Comparison of ENCODE assay signal across 1 cellular context in the genomic region with DNA sequence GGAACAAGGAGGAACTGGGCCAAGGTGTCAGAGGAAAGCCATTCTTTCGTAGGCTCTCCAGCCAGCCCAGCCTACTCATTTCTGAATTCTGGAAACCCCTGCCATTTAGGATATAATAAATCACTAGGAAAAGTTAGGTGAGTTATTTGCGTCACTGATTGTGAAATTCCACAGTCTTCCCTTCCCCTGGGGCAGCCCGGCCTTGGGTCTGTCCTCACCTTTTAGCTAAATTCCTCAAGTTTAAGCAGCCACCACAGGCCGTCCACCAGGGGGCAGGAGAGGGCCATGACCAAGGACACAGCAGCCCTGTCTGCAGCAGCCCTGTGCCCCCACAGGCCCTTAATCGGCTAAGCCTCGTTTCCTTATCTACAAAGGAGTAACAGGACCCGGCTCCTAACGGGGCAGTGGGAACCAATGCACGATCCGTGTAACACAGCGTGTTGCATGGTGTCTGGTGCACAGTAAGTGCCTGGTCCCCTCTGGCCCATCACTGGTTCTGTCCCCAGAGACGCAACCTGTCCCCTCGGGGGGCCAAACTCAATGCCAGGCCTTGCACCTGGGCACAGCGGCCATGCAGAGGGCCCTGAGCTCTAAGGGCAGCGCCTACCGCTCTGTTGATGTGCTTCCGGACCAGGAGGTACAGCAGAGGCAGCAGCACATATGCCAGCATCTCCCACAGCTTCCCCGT.
TF ChIP-seq lines count a peak whose summit lies in the region.

No MANE protein-coding gene starts in this region.

TF ChIP-seq in GM12878, 131 proteins besides CTCF, POLR2A, EP300 and RAD21 (continued from another document and continues in another):
- TF ChIP-seq MEF2B (IDR thresholded peaks at IDR 0.05; ENCODE audit: partially characterized antibody, poor library complexity, severe bottlenecking) (peak; percentile 47), ESRRA (IDR thresholded peaks at IDR 0.05; ENCODE audit: low read length) (no peak), POLR2AphosphoS5 (IDR thresholded peaks at IDR 0.05; ENCODE audit: low read length) (no peak), NFXL1 (IDR thresholded peaks at IDR 0.05; ENCODE audit: borderline replicate concordance) (no peak), BRCA1 (IDR thresholded peaks at IDR 0.05; ENCODE audit: low read depth, low read length) (no peak), ZNF274 (IDR thresholded peaks at IDR 0.05; ENCODE audit: insufficient read depth, insufficient read length) (no peak), ZBED1 (IDR thresholded peaks at IDR 0.05; ENCODE audit: borderline replicate concordance) (no peak), ATF7 (IDR thresholded peaks at IDR 0.05; ENCODE audit: low read depth) (no peak), MTA3 (IDR thresholded peaks at IDR 0.05; ENCODE audit: borderline replicate concordance, low read length) (no peak), MXI1 (IDR thresholded peaks at IDR 0.05; ENCODE audit: low read depth, low read length) (no peak), MYB (IDR thresholded peaks at IDR 0.05; ENCODE audit: borderline replicate concordance, low read depth, low read length) (0 out of 2 replicates have a peak, but pooled peaks have one; percentile 28), DPF2 (IDR thresholded peaks at IDR 0.05) (no peak), KAT2A (conservative IDR thresholded peaks at IDR 0.05; ENCODE audit: control insufficient read depth, low read depth, low read length) (no peak), SP1 (IDR thresholded peaks at IDR 0.05; ENCODE audit: low read depth, low read length) (peak; percentile 12), PAX8 (IDR thresholded peaks at IDR 0.05) (no peak), BCL11A (IDR thresholded peaks at IDR 0.05; ENCODE audit: low read depth, low read length) (no peak), SIX5 (IDR thresholded peaks at IDR 0.05; ENCODE audit: low read depth, low read length, severe bottlenecking) (no peak), BMI1 (IDR thresholded peaks at IDR 0.05; ENCODE audit: borderline replicate concordance) (no peak), CBX3 (IDR thresholded peaks at IDR 0.05; ENCODE audit: borderline replicate concordance, low read depth) (no peak), SREBF2 (IDR thresholded peaks at IDR 0.05; ENCODE audit: low read length) (no peak), NR2F1 (conservative IDR thresholded peaks at IDR 0.05) (no peak; the same call in 1 of the 2 replicates), EZH2 (IDR thresholded peaks at IDR 0.05; ENCODE audit: borderline replicate concordance, control insufficient read depth, low read depth, low read length) (no peak), KDM1A (IDR thresholded peaks at IDR 0.05; ENCODE audit: borderline replicate concordance) (no peak), PAX5 (IDR thresholded peaks at IDR 0.05; ENCODE audit: borderline replicate concordance, low read depth, low read length) (no peak)
- TF ChIP-seq, protein P1, sequence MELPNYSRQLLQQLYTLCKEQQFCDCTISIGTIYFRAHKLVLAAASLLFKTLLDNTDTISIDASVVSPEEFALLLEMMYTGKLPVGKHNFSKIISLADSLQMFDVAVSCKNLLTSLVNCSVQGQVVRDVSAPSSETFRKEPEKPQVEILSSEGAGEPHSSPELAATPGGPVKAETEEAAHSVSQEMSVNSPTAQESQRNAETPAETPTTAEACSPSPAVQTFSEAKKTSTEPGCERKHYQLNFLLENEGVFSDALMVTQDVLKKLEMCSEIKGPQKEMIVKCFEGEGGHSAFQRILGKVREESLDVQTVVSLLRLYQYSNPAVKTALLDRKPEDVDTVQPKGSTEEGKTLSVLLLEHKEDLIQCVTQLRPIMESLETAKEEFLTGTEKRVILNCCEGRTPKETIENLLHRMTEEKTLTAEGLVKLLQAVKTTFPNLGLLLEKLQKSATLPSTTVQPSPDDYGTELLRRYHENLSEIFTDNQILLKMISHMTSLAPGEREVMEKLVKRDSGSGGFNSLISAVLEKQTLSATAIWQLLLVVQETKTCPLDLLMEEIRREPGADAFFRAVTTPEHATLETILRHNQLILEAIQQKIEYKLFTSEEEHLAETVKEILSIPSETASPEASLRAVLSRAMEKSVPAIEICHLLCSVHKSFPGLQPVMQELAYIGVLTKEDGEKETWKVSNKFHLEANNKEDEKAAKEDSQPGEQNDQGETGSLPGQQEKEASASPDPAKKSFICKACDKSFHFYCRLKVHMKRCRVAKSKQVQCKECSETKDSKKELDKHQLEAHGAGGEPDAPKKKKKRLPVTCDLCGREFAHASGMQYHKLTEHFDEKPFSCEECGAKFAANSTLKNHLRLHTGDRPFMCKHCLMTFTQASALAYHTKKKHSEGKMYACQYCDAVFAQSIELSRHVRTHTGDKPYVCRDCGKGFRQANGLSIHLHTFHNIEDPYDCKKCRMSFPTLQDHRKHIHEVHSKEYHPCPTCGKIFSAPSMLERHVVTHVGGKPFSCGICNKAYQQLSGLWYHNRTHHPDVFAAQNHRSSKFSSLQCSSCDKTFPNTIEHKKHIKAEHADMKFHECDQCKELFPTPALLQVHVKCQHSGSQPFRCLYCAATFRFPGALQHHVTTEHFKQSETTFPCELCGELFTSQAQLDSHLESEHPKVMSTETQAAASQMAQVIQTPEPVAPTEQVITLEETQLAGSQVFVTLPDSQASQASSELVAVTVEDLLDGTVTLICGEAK (IDR thresholded peaks at IDR 0.05; ENCODE audit: borderline replicate concordance): no peak
- TF ChIP-seq, protein P2, sequence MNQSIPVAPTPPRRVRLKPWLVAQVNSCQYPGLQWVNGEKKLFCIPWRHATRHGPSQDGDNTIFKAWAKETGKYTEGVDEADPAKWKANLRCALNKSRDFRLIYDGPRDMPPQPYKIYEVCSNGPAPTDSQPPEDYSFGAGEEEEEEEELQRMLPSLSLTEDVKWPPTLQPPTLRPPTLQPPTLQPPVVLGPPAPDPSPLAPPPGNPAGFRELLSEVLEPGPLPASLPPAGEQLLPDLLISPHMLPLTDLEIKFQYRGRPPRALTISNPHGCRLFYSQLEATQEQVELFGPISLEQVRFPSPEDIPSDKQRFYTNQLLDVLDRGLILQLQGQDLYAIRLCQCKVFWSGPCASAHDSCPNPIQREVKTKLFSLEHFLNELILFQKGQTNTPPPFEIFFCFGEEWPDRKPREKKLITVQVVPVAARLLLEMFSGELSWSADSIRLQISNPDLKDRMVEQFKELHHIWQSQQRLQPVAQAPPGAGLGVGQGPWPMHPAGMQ (IDR thresholded peaks at IDR 0.05; ENCODE audit: borderline replicate concordance): no peak
- TF ChIP-seq, protein P3, sequence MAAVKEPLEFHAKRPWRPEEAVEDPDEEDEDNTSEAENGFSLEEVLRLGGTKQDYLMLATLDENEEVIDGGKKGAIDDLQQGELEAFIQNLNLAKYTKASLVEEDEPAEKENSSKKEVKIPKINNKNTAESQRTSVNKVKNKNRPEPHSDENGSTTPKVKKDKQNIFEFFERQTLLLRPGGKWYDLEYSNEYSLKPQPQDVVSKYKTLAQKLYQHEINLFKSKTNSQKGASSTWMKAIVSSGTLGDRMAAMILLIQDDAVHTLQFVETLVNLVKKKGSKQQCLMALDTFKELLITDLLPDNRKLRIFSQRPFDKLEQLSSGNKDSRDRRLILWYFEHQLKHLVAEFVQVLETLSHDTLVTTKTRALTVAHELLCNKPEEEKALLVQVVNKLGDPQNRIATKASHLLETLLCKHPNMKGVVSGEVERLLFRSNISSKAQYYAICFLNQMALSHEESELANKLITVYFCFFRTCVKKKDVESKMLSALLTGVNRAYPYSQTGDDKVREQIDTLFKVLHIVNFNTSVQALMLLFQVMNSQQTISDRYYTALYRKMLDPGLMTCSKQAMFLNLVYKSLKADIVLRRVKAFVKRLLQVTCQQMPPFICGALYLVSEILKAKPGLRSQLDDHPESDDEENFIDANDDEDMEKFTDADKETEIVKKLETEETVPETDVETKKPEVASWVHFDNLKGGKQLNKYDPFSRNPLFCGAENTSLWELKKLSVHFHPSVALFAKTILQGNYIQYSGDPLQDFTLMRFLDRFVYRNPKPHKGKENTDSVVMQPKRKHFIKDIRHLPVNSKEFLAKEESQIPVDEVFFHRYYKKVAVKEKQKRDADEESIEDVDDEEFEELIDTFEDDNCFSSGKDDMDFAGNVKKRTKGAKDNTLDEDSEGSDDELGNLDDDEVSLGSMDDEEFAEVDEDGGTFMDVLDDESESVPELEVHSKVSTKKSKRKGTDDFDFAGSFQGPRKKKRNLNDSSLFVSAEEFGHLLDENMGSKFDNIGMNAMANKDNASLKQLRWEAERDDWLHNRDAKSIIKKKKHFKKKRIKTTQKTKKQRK (IDR thresholded peaks at IDR 0.05; ENCODE audit: low read depth, low read length): no peak
- TF ChIP-seq, protein P4, sequence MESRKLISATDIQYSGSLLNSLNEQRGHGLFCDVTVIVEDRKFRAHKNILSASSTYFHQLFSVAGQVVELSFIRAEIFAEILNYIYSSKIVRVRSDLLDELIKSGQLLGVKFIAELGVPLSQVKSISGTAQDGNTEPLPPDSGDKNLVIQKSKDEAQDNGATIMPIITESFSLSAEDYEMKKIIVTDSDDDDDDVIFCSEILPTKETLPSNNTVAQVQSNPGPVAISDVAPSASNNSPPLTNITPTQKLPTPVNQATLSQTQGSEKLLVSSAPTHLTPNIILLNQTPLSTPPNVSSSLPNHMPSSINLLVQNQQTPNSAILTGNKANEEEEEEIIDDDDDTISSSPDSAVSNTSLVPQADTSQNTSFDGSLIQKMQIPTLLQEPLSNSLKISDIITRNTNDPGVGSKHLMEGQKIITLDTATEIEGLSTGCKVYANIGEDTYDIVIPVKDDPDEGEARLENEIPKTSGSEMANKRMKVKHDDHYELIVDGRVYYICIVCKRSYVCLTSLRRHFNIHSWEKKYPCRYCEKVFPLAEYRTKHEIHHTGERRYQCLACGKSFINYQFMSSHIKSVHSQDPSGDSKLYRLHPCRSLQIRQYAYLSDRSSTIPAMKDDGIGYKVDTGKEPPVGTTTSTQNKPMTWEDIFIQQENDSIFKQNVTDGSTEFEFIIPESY (IDR thresholded peaks at IDR 0.05): no peak
- TF ChIP-seq, protein P5, sequence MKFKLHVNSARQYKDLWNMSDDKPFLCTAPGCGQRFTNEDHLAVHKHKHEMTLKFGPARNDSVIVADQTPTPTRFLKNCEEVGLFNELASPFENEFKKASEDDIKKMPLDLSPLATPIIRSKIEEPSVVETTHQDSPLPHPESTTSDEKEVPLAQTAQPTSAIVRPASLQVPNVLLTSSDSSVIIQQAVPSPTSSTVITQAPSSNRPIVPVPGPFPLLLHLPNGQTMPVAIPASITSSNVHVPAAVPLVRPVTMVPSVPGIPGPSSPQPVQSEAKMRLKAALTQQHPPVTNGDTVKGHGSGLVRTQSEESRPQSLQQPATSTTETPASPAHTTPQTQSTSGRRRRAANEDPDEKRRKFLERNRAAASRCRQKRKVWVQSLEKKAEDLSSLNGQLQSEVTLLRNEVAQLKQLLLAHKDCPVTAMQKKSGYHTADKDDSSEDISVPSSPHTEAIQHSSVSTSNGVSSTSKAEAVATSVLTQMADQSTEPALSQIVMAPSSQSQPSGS (IDR thresholded peaks at IDR 0.05; ENCODE audit: low read length): no peak
- TF ChIP-seq, protein P6, sequence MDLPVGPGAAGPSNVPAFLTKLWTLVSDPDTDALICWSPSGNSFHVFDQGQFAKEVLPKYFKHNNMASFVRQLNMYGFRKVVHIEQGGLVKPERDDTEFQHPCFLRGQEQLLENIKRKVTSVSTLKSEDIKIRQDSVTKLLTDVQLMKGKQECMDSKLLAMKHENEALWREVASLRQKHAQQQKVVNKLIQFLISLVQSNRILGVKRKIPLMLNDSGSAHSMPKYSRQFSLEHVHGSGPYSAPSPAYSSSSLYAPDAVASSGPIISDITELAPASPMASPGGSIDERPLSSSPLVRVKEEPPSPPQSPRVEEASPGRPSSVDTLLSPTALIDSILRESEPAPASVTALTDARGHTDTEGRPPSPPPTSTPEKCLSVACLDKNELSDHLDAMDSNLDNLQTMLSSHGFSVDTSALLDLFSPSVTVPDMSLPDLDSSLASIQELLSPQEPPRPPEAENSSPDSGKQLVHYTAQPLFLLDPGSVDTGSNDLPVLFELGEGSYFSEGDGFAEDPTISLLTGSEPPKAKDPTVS (IDR thresholded peaks at IDR 0.05; ENCODE audit: low read depth, low read length): no peak
- TF ChIP-seq, protein P7, sequence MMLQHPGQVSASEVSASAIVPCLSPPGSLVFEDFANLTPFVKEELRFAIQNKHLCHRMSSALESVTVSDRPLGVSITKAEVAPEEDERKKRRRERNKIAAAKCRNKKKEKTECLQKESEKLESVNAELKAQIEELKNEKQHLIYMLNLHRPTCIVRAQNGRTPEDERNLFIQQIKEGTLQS (IDR thresholded peaks at IDR 0.05; ENCODE audit: borderline replicate concordance, extremely low read depth, low read depth, low read length): no peak
- TF ChIP-seq, protein P8, sequence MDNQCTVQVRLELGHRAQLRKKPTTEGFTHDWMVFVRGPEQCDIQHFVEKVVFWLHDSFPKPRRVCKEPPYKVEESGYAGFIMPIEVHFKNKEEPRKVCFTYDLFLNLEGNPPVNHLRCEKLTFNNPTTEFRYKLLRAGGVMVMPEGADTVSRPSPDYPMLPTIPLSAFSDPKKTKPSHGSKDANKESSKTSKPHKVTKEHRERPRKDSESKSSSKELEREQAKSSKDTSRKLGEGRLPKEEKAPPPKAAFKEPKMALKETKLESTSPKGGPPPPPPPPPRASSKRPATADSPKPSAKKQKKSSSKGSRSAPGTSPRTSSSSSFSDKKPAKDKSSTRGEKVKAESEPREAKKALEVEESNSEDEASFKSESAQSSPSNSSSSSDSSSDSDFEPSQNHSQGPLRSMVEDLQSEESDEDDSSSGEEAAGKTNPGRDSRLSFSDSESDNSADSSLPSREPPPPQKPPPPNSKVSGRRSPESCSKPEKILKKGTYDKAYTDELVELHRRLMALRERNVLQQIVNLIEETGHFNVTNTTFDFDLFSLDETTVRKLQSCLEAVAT (IDR thresholded peaks at IDR 0.05): no peak
- TF ChIP-seq, protein P9, sequence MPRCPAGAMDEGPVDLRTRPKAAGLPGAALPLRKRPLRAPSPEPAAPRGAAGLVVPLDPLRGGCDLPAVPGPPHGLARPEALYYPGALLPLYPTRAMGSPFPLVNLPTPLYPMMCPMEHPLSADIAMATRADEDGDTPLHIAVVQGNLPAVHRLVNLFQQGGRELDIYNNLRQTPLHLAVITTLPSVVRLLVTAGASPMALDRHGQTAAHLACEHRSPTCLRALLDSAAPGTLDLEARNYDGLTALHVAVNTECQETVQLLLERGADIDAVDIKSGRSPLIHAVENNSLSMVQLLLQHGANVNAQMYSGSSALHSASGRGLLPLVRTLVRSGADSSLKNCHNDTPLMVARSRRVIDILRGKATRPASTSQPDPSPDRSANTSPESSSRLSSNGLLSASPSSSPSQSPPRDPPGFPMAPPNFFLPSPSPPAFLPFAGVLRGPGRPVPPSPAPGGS (IDR thresholded peaks at IDR 0.05; ENCODE audit: borderline replicate concordance, insufficient read depth, low read depth, low read length, poor library complexity, severe bottlenecking): no peak
